Comparison of ENCODE assay signal across 28 cellular contexts in the genomic region with DNA sequence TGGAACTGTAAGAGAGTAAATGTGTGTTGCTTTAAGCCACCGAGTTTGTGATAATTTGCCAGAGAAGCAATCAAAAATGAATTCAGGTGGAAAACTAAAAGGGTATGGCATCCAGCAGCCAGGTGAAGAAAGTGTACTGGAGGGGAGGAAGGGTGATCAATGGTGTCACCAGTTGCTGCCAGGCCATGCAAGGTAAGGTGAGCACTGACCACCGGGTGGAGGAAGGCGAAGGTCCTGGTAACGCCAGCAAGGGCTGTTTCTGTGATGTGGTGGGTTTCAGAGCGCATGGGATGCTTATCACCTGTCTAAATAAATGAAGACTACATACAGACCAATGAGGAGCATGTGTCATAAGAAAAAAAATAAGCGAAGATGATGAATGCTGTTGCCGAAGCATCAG. TPM values are rescaled to one million over a fixed set of nuclear protein-coding genes. Genes with fewer than 3 reads are reported as not detected.
"Had no signal": no experiment of that assay in that cellular context is flagged by ENCODE, and none has a peak within 500 bp of the region (broad histone marks: within the 10 kb centered on the region; RNA-seq: fewer than 3 reads in every experiment).

No MANE protein-coding gene starts in this region.

- H3K36me3 ChIP-seq: colonic mucosa, esophagus squamous epithelium, gastrocnemius medialis, heart right ventricle, left lung, lower lobe of right lung had no signal

- DNase-seq: colonic mucosa; cortex of kidney; effector CD8-positive, alpha-beta T cell; effector memory CD8-positive, alpha-beta T cell; endodermal cell; erythroblast; esophagus squamous epithelium; foreskin fibroblast; foreskin melanocyte; gastrocnemius medialis; glutamatergic neuron; heart right ventricle; hippocampal formation; left cardiac atrium; left lung; left ventricle myocardium superior; lower lobe of right lung; mesenchymal stem cell; midbrain had no signal

- H3K4me1 Mint-ChIP-seq: endodermal cell had no signal

- H3K27ac ChIP-seq: colonic mucosa, epithelial cell of prostate, esophagus squamous epithelium, gastrocnemius medialis, heart right ventricle, left lung, lower lobe of right lung had no signal

- H3K27me3 ChIP-seq: colonic mucosa had no signal

- ATAC-seq: effector memory CD8-positive, alpha-beta T cell; esophagus mucosa; gastrocnemius medialis; heart right ventricle; left cardiac atrium; left lung; left ventricle myocardium superior; lower lobe of right lung had no signal

- H3K4me3 Mint-ChIP-seq: dendritic cell treated with granulocyte-macrophage colony-stimulating factor and Interleukin-4, amounts not matched to agents 40 ng/mL and 50 ng/mL, for 4 days; effector memory CD8-positive, alpha-beta T cell; endodermal cell had no signal

- H3K9me3 Mint-ChIP-seq: dendritic cell treated with granulocyte-macrophage colony-stimulating factor and Interleukin-4, amounts not matched to agents 40 ng/mL and 50 ng/mL, for 4 days; effector memory CD8-positive, alpha-beta T cell had no signal

- H3K9me3 ChIP-seq: colonic mucosa, esophagus squamous epithelium, gastrocnemius medialis, heart right ventricle, left lung, lower lobe of right lung had no signal

- H3K4me3 ChIP-seq: colonic mucosa, esophagus squamous epithelium, gastrocnemius medialis, heart right ventricle, left lung, lower lobe of right lung had no signal

- H3K4me1 ChIP-seq: colonic mucosa, gastrocnemius medialis, heart right ventricle, left lung, lower lobe of right lung had no signal

- FAIRE-seq: endometrium, islet of Langerhans, keratinocyte had no signal

- H3K27ac Mint-ChIP-seq: dendritic cell treated with granulocyte-macrophage colony-stimulating factor and Interleukin-4, amounts not matched to agents 40 ng/mL and 50 ng/mL, for 4 days; effector memory CD8-positive, alpha-beta T cell; endodermal cell had no signal

RNA-seq across cellular contexts. Expression of a gene that starts 6.9 kb away (rescaled TPM):
- total RNA-seq: dermis microvascular lymphatic vessel endothelial cell, glomerular endothelial cell, lung microvascular endothelial cell had no signal
